In genomic region chr15:99101501-99101900, GRCh38 we compare ENCODE assay signal across 14 cellular contexts. TPM values are rescaled to one million over a fixed set of nuclear protein-coding genes. Genes with fewer than 3 reads are reported as not detected.
DNase-seq lines count a peak whose midpoint lies in the region; ATAC-seq and TF ChIP-seq lines count a peak whose summit lies in the region.
"Had no signal": no experiment of that assay in that cellular context is flagged by ENCODE, and none has a peak within 500 bp of the region (broad histone marks: within the 10 kb centered on the region; RNA-seq: fewer than 3 reads in every experiment).

No MANE protein-coding gene starts in this region.

- H3K9me3 ChIP-seq in right atrium auricular region (no peaks in the 10 kb centered on the region), neural progenitor cell (ENCODE audit: low read depth) (no peaks in the 10 kb centered on the region)
- H3K9me3 ChIP-seq: BE2C, HAP-1 had no signal

- H3K27me3 ChIP-seq in right atrium auricular region, result no peaks in the 10 kb centered on the region
- H3K27me3 ChIP-seq in neural progenitor cell, result peaks cover 94% of the 10 kb centered on the region
- H3K27me3 ChIP-seq: BE2C had no signal

- no peaks in the 10 kb centered on the region for H3K36me3 ChIP-seq in right atrium auricular region
- H3K36me3 ChIP-seq in neural progenitor cell, result no peaks in the 10 kb centered on the region
- H3K36me3 ChIP-seq: BE2C, HAP-1 had no signal

- intact Hi-C loops in left ventricle myocardium superior (cut with micrococcal nuclease), result no loop called here

- H3K27ac ChIP-seq in right atrium auricular region, result no peak overlapping the region
- no peak overlapping the region for H3K27ac ChIP-seq in neural progenitor cell
- H3K27ac ChIP-seq: C4-2B had no signal

- H3K4me3 ChIP-seq in right atrium auricular region, result no peak overlapping the region
- no peak overlapping the region for H3K4me3 ChIP-seq in neural progenitor cell
- H3K4me3 ChIP-seq: HAP-1 had no signal

- H3F3A ChIP-seq in neural progenitor cell (ENCODE audit: low read depth), result peaks cover 10% of the 10 kb centered on the region

- no peaks in the 10 kb centered on the region for H3K36me3 Mint-ChIP-seq in neural progenitor cell

- peaks cover 5% of the 10 kb centered on the region for H4K20me1 ChIP-seq in neural progenitor cell (ENCODE audit: low read depth)

- no peak overlapping the region for H2AFZ ChIP-seq in neural progenitor cell (replicated peaks)

- TF ChIP-seq CTCF in right atrium auricular region (IDR thresholded peaks at IDR 0.05), result no peak
- TF ChIP-seq CTCF in neural progenitor cell (IDR thresholded peaks at IDR 0.05), result no peak

- no peak for ATAC-seq in left ventricle myocardium superior
- ATAC-seq in stimulated activated naive CD8-positive, alpha-beta T cell treated with anti-CD3 and anti-CD28 coated beads, Interleukin-15, Interleukin-2, amounts not matched to agents 100 U/mL and 50 U/mL, for 24 hours, result no peak

- H3K4me3 Mint-ChIP-seq in neural progenitor cell, result peak overlapping the region; percentile 2
- H3K4me3 Mint-ChIP-seq: CD4-positive, alpha-beta memory T cell had no signal

- H3K27ac Mint-ChIP-seq in neural progenitor cell, result no peak overlapping the region
- H3K27ac Mint-ChIP-seq: CD4-positive, alpha-beta memory T cell; HFFc6 had no signal

- H3K4me1 ChIP-seq in right atrium auricular region (peaks cover 0 to 9% of the 10 kb centered on the region in 2 donors), neural progenitor cell (no peaks in the 10 kb centered on the region)
- H3K4me1 ChIP-seq: BE2C, HAP-1 had no signal

- H3K4me2 ChIP-seq in neural progenitor cell, result no peak overlapping the region

- DNase-seq in right atrium auricular region (ENCODE audit: low spot score) (peak; percentile 50), left ventricle myocardium superior (no peak), ecto neural progenitor cell (ENCODE audit: low spot score) (peak; percentile 29), neural progenitor cell (ENCODE audit: low spot score) (no peak), DMS79 (lab: John Stamatoyannopoulos, UW) (no peak)
- DNase-seq in stimulated activated CD4-positive, alpha-beta T cell treated with anti-CD3 and anti-CD28 coated beads, Interleukin-4, amount 100 ng/mL, for 24 hours, result no peak
- DNase-seq in stimulated activated naive CD8-positive, alpha-beta T cell treated with anti-CD3 and anti-CD28 coated beads, Interleukin-15, Interleukin-2, amounts not matched to agents 100 U/mL and 50 U/mL, for 24 hours, result no peak
- DNase-seq: BE2C; CD4-positive, alpha-beta memory T cell; DMS79 treated with DMSO at 0.1 percent for 48 hours; EL; HFFc6 had no signal

- no peaks in the 10 kb centered on the region for H3K9me3 Mint-ChIP-seq in neural progenitor cell
- H3K9me3 Mint-ChIP-seq: CD4-positive, alpha-beta memory T cell; HFFc6 had no signal

- H3K79me2 ChIP-seq in neural progenitor cell (ENCODE audit: low read depth), result no peaks in the 10 kb centered on the region

- peaks cover 10% of the 10 kb centered on the region for H3K4me1 Mint-ChIP-seq in neural progenitor cell

- H3K27me3 Mint-ChIP-seq in neural progenitor cell (ENCODE audit: insufficient read depth, low read depth), result peaks cover 21% of the 10 kb centered on the region

- H3K9ac ChIP-seq in neural progenitor cell, result no peak overlapping the region

RNA-seq across cellular contexts. Expression of gene SYNM, which starts 3.4 kb away (rescaled TPM):
- total RNA-seq in right atrium auricular region (100 to 1,000 TPM; 211 to 258 TPM), left ventricle myocardium superior (329 TPM), neural progenitor cell (ENCODE audit: low replicate concordance) (0.84 and 0.97 TPM in 2 replicates)

Comparison
In these comparisons a context has a peak if more than half of its experiments do, and no peak if none do; other contexts are left out.
1. DNase-seq: peak in right atrium auricular region (single experiment) and ecto neural progenitor cell (single experiment); none in left ventricle myocardium superior (single experiment), neural progenitor cell (single experiment), stimulated activated CD4-positive, alpha-beta T cell treated with anti-CD3 and anti-CD28 coated beads, Interleukin-4, amount 100 ng/mL, for 24 hours (single experiment), DMS79 (single experiment) and stimulated activated naive CD8-positive, alpha-beta T cell treated with anti-CD3 and anti-CD28 coated beads, Interleukin-15, Interleukin-2, amounts not matched to agents 100 U/mL and 50 U/mL, for 24 hours (single experiment).
2. RNA of gene SYNM, which starts 3.4 kb away (total RNA-seq): 329 TPM in left ventricle myocardium superior (single experiment) and 211 to 258 TPM in right atrium auricular region; 0.84 to 0.97 TPM in neural progenitor cell; every median in the first group is over 100 times any median in the second.